ENCODE assay signal across 23 cellular contexts in the genomic region with DNA sequence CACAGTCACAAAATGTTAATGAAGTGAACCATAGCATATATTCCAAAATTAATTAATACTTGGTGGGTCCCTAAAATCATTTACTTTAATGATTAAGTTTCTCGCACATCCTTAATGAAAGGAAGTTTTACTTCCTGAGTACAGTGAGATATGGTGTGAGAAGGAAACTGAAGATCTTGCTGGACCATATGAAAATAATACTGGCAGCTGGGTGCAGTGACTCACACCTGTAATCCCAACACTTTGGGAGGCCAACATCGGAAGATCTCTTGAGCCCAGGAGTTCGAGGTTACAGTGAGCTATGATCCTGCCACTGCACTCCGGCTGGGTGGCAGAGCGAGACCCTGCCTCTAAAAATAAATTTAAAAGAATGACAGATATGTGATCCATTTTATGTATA.
"Had no signal": no experiment of that assay in that cellular context is flagged by ENCODE, and none has a peak within 500 bp of the region (broad histone marks: within the 10 kb centered on the region; RNA-seq: fewer than 3 reads in every experiment).

No MANE protein-coding gene starts in this region.

- DNase-seq: KBM-7, MG63, NCI-H1092, NCI-H1105 treated with DMSO at 0.1 percent for 48 hours, NCI-H1417 treated with DMSO at 0.1 percent for 48 hours, NCI-H146, NCI-H187, NCI-H2029, NCI-H2081 treated with DMSO at 0.1 percent for 48 hours, NCI-H226, NCI-H446, NCI-H510A, NCI-H524 treated with DMSO at 0.1 percent for 48 hours, NCI-H69, NCI-H774, PC-3, SHP77 treated with DMSO at 0.1 percent for 48 hours, SJCRH30, T-helper 1 cell had no signal

- H3K36me3 ChIP-seq: MG63, SJCRH30 had no signal

- H3K27me3 ChIP-seq: MG63, SJCRH30 had no signal

- ATAC-seq: Panc1, PC-3, Right ventricle myocardium inferior, SK-N-SH treated with all-trans-retinoic acid at 6 μM for 48 hours had no signal

- H3K4me1 ChIP-seq: SJCRH30 had no signal

- H3K9me3 ChIP-seq: SJCRH30 had no signal

- H3K27ac ChIP-seq: HL-60, SJCRH30 had no signal

- H3K4me3 ChIP-seq: MG63, SJCRH30 had no signal
